Comparison of ENCODE assay signal across 24 cellular contexts in genomic region chr6:878179-878578, GRCh38.
DNase-seq lines count a peak whose midpoint lies in the region; ATAC-seq, FAIRE-seq and TF ChIP-seq lines count a peak whose summit lies in the region.
"Had no signal": no experiment of that assay in that cellular context is flagged by ENCODE, and none has a peak within 500 bp of the region (broad histone marks: within the 10 kb centered on the region; RNA-seq: fewer than 3 reads in every experiment).

No MANE protein-coding gene starts in this region.

- peaks cover 16% of the 10 kb centered on the region for H3K27me3 ChIP-seq in IMR-90 (ENCODE audit: control insufficient read depth, insufficient read depth, low read length)
- peaks cover 16 to 36% of the 10 kb centered on the region in 2 experiments for H3K27me3 ChIP-seq in K562 (ENCODE audit: control insufficient read depth in 2 of 2, insufficient read depth in 2 of 2, low read length in 2 of 2)
- H3K27me3 ChIP-seq in small intestine (ENCODE audit: control insufficient read depth in 2 of 2, insufficient read depth in 2 of 2, low read length in 2 of 2) = no peaks in the 10 kb centered on the region
- no peaks in the 10 kb centered on the region for H3K27me3 ChIP-seq in ascending aorta
- H3K27me3 ChIP-seq: BLaER1 had no signal

- H3K14ac ChIP-seq in IMR-90 (replicated peaks; ENCODE audit: low read depth, low read length) = no peak overlapping the region

- H3K4me3 ChIP-seq in IMR-90 (ENCODE audit: insufficient read depth, low read depth, low read length) (no peak overlapping the region), K562 (no peak overlapping the region), small intestine (ENCODE audit: low read depth in 1 of 2, low read length in 2 of 2) (no peak overlapping the region), ascending aorta (no peak overlapping the region)
- H3K4me3 ChIP-seq: BLaER1, GM23248 had no signal

- H3K36me3 ChIP-seq in IMR-90 (ENCODE audit: control insufficient read depth, insufficient read depth, low read length) (no peaks in the 10 kb centered on the region), K562 (ENCODE audit: control insufficient read depth, insufficient read depth, low read length) (no peaks in the 10 kb centered on the region), small intestine (ENCODE audit: control insufficient read depth in 2 of 2, insufficient read depth in 2 of 2, low read length in 2 of 2) (no peaks in the 10 kb centered on the region), ascending aorta (no peaks in the 10 kb centered on the region)
- H3K36me3 ChIP-seq: BLaER1 had no signal

- TF ChIP-seq POLR2A in IMR-90 (IDR thresholded peaks at IDR 0.05; ENCODE audit: low read depth, low read length) (no peak), K562 (conservative IDR thresholded peaks at IDR 0.05) (no peak)

- TF ChIP-seq RAD21 in IMR-90 (IDR thresholded peaks at IDR 0.05; ENCODE audit: low read length) (no peak), K562 (CRISPR knock-in tag; conservative IDR thresholded peaks at IDR 0.05 in 1 of 2, IDR thresholded peaks at IDR 0.05 in 1 of 2) (no peak)

- H3K56ac ChIP-seq in IMR-90 (ENCODE audit: extremely low read depth, insufficient read depth, low read length) = no peak overlapping the region

- no peak overlapping the region for H2BK20ac ChIP-seq in IMR-90 (ENCODE audit: low read depth, low read length)

- CTCF ChIA-PET in IMR-90 (lab: Yijun Ruan, JAX) = no interaction called here
- CTCF ChIA-PET in K562 (lab: Yijun Ruan, JAX; ENCODE audit: low intra/inter-chr PET ratio) = no interaction called here

- BruUV-seq in IMR-90 (replicated peaks; lab: Mats Ljungman, UMichigan) (no TSS peak), K562 (replicated peaks; lab: Mats Ljungman, UMichigan) (no TSS peak)

- intact Hi-C loops in IMR-90 (cut with micrococcal nuclease) = no loop called here
- intact Hi-C loops in K562 (cut with micrococcal nuclease) = no loop called here
- intact Hi-C loops in ascending aorta (cut with DNase I) = no loop called here

- H3K23ac ChIP-seq in IMR-90 (ENCODE audit: low read depth, low read length) = no peak overlapping the region

- no peak for ATAC-seq in IMR-90 (ENCODE audit: low read depth)
- no peak for ATAC-seq in K562
- ATAC-seq: PC-3 had no signal

- H4K91ac ChIP-seq in IMR-90 (ENCODE audit: insufficient read depth, low read depth, low read length) = no peak overlapping the region

- H3K9me3 ChIP-seq in IMR-90 (ENCODE audit: control insufficient read depth, insufficient read depth, low read length) (no peaks in the 10 kb centered on the region), K562 (replicated peaks; ENCODE audit: control insufficient read depth, insufficient read depth, low read depth, low read length) (no peaks in the 10 kb centered on the region), small intestine (ENCODE audit: control insufficient read depth, low read depth) (no peaks in the 10 kb centered on the region), ascending aorta (no peaks in the 10 kb centered on the region)
- H3K9me3 ChIP-seq: BLaER1 had no signal

- H4K20me1 ChIP-seq in IMR-90 (ENCODE audit: insufficient read depth, low read length) = no peaks in the 10 kb centered on the region
- H4K20me1 ChIP-seq in K562 (replicated peaks; ENCODE audit: control insufficient read depth, insufficient read depth, low read length) = no peaks in the 10 kb centered on the region
- H4K20me1 ChIP-seq: BLaER1 had no signal

- no peak for TF ChIP-seq EP300 in K562 (IDR thresholded peaks at IDR 0.05; ENCODE audit: low read length)

- no peak overlapping the region for H2AK5ac ChIP-seq in IMR-90 (ENCODE audit: low read depth, low read length)

- dilution Hi-C loops in IMR-90 (cut with HindIII; ENCODE audit: low sequenced_read_pairs, unreplicated experiment) = no loop called here

- WGBS in IMR-90 (ENCODE audit: extremely low coverage in 2 of 2, insufficient read length in 1 of 2), 2 experiments = no CpG with 5 or more reads among the region's 11 CpGs
- under 1% methylated on average over 11 of the region's 11 CpGs for WGBS in K562 (ENCODE audit: insufficient coverage, low coverage, missing lambda C conversion rate)
- WGBS in small intestine, 3 donors = 17 to 64% (median 33%) methylated on average over 11 of the region's 11 CpGs

- H3K18ac ChIP-seq in IMR-90 (ENCODE audit: low read depth, low read length) = no peak overlapping the region

- in situ Hi-C loops in IMR-90 (cut with MboI; ENCODE audit: low sequenced_read_pairs) (no loop called here), K562 (cut with MboI) (no loop called here)

- no peak overlapping the region for H3K4ac ChIP-seq in IMR-90 (ENCODE audit: low read depth, low read length)

- H3K79me1 ChIP-seq in IMR-90 (ENCODE audit: low read depth in 1 of 2, low read length in 2 of 2) = no peaks in the 10 kb centered on the region

- no peak for TF ChIP-seq CTCF in IMR-90 (conservative IDR thresholded peaks at IDR 0.05; ENCODE audit: low read depth, low read length)
- TF ChIP-seq CTCF in K562 (IDR thresholded peaks at IDR 0.05 in 2 of 3, conservative IDR thresholded peaks at IDR 0.05 in 1 of 3; ENCODE audit: insufficient read depth in 2 of 3, low read depth in 1 of 3, low read length in 3 of 3) = no peak
- TF ChIP-seq CTCF in ascending aorta (IDR thresholded peaks at IDR 0.05) = no peak

- no peak overlapping the region for H2BK5ac ChIP-seq in IMR-90 (ENCODE audit: low read depth, low read length, poor library complexity, severe bottlenecking)

- H3K9ac ChIP-seq in IMR-90 (ENCODE audit: low read depth, low read length) = no peak overlapping the region
- no peak overlapping the region for H3K9ac ChIP-seq in K562 (ENCODE audit: insufficient read depth in 1 of 2, low read depth in 2 of 2, low read length in 2 of 2)
- H3K9ac ChIP-seq: BLaER1, GM23248 had no signal

- H4K5ac ChIP-seq in IMR-90 (ENCODE audit: low read depth, low read length) = no peak overlapping the region

- H4K8ac ChIP-seq in IMR-90 (ENCODE audit: low read depth in 2 of 2, low read length in 2 of 2) = no peak overlapping the region

- H3K4me1 ChIP-seq in IMR-90 (ENCODE audit: control insufficient read depth, insufficient read depth, low read length) = no peaks in the 10 kb centered on the region
- no peaks in the 10 kb centered on the region for H3K4me1 ChIP-seq in K562 (replicated peaks in 1 of 2; ENCODE audit: control insufficient read depth in 2 of 2, insufficient read depth in 2 of 2, low read length in 2 of 2)
- H3K4me1 ChIP-seq in small intestine (ENCODE audit: control insufficient read depth in 2 of 2, insufficient read depth in 1 of 2, low read depth in 1 of 2, low read length in 1 of 2) = no peaks in the 10 kb centered on the region
- H3K4me1 ChIP-seq in ascending aorta = no peaks in the 10 kb centered on the region

- POLR2A ChIA-PET in IMR-90 (lab: Charles Lee; ENCODE audit: unreplicated experiment) = no interaction called here
- POLR2A ChIA-PET in K562 (lab: Yijun Ruan, JAX) = interaction anchor here (0.8 kb wide), 1 partner anchor 159 kb away, joined by 3 read pairs; no protein-coding TSS in a partner anchor

- H2AFZ ChIP-seq in IMR-90 (replicated peaks; ENCODE audit: low read length, poor library complexity) = no peak overlapping the region
- H2AFZ ChIP-seq in K562 (ENCODE audit: low read depth, low read length) = no peak overlapping the region
- H2AFZ ChIP-seq: GM23248 had no signal

- H3K27ac ChIP-seq in IMR-90 (ENCODE audit: insufficient read depth, low read length) (no peak overlapping the region), K562 (ENCODE audit: extremely low read depth, low read depth, low read length) (no peak overlapping the region), small intestine (ENCODE audit: low read depth in 1 of 2, low read length in 1 of 2) (no peak overlapping the region), ascending aorta (no peak overlapping the region)
- H3K27ac ChIP-seq: BLaER1, GM23248, HL-60 had no signal

- no peak overlapping the region for H2BK120ac ChIP-seq in IMR-90 (ENCODE audit: low read depth, low read length)

- no peak for FAIRE-seq in K562 (lab: Jason Lieb, UNC)
- no peak for FAIRE-seq in small intestine (lab: Jason Lieb, UNC)
- FAIRE-seq in HTR-8/SVneo (lab: Jason Lieb, UNC) = no peak

- no peak overlapping the region for H2AK9ac ChIP-seq in IMR-90 (replicated peaks; ENCODE audit: low read depth, low read length, poor library complexity)

- H3K9me1 ChIP-seq in IMR-90 (ENCODE audit: insufficient read depth, low read length) (no peaks in the 10 kb centered on the region), K562 (ENCODE audit: control insufficient read depth, insufficient read depth, low read length) (no peaks in the 10 kb centered on the region)

- no peak overlapping the region for H2BK15ac ChIP-seq in IMR-90 (ENCODE audit: low read depth, low read length)

- H3K4me2 ChIP-seq in IMR-90 (ENCODE audit: low read depth, low read length) (no peak overlapping the region), K562 (ENCODE audit: insufficient read depth, low read length) (no peak overlapping the region)
- H3K4me2 ChIP-seq: BLaER1 had no signal

- no peak for DNase-seq in IMR-90
- peak; percentile 41 for DNase-seq in MV-4-11 (lab: John Stamatoyannopoulos, UW)
- DNase-seq in K562 (ENCODE audit: extremely low read depth in 1 of 4, low spot score in 3 of 4) = no peak
- DNase-seq in small intestine = peak; percentile 27
- DNase-seq in HTR-8/SVneo (ENCODE audit: insufficient read length, low spot score) = no peak
- DNase-seq in ascending aorta (ENCODE audit: low spot score in 2 of 2) = no peak
- DNase-seq in activated CD4-positive, alpha-beta T cell treated with anti-CD3 and anti-CD28 coated beads for 4 hours = no peak
- DNase-seq: CD4-positive, alpha-beta T cell; COR-L47; DMS79 treated with DMSO at 0.1 percent for 48 hours; GM23248; HCEC 1CT; Kasumi-1; NCI-H1105; NCI-H146; NCI-H2029; NCI-H226; NCI-H524; NCI-H774; NK-92 treated with Interleukin-12 subunit alpha and Interleukin-12 subunit beta, amount 100 ng/mL, for 24 hours; PC-3; Right ventricle myocardium superior had no signal

- no peaks in the 10 kb centered on the region for H3K79me2 ChIP-seq in K562 (ENCODE audit: control insufficient read depth, insufficient read depth, low read length)

TF ChIP-seq in IMR-90, 13 proteins besides CTCF, POLR2A, EP300 and RAD21 (continues in another document):
- TF ChIP-seq BHLHE40 (IDR thresholded peaks at IDR 0.05; ENCODE audit: low read depth, low read length) (no peak), CEBPB (IDR thresholded peaks at IDR 0.05; ENCODE audit: low read depth, low read length) (peak; percentile 45; the same call in 1 of the 2 replicates)

TF ChIP-seq in K562, 482 proteins besides CTCF, POLR2A, EP300 and RAD21 (continues in another document):
- TF ChIP-seq DIDO1 (tag; IDR thresholded peaks at IDR 0.05; ENCODE audit: low read depth) (no peak), MTF1 (CRISPR knock-in tag; IDR thresholded peaks at IDR 0.05; ENCODE audit: borderline replicate concordance) (no peak)

Comparison
In these comparisons a context has a peak if more than half of its experiments do, and no peak if none do; other contexts are left out.
1. DNase-seq: peak in MV-4-11 (single experiment) and small intestine (single experiment); none in IMR-90 (single experiment), K562 (0 of 4), HTR-8/SVneo (single experiment), ascending aorta (0 of 2) and activated CD4-positive, alpha-beta T cell treated with anti-CD3 and anti-CD28 coated beads for 4 hours (0 of 2).